Comparison of ENCODE assay signal across 14 cellular contexts in the genomic region with DNA sequence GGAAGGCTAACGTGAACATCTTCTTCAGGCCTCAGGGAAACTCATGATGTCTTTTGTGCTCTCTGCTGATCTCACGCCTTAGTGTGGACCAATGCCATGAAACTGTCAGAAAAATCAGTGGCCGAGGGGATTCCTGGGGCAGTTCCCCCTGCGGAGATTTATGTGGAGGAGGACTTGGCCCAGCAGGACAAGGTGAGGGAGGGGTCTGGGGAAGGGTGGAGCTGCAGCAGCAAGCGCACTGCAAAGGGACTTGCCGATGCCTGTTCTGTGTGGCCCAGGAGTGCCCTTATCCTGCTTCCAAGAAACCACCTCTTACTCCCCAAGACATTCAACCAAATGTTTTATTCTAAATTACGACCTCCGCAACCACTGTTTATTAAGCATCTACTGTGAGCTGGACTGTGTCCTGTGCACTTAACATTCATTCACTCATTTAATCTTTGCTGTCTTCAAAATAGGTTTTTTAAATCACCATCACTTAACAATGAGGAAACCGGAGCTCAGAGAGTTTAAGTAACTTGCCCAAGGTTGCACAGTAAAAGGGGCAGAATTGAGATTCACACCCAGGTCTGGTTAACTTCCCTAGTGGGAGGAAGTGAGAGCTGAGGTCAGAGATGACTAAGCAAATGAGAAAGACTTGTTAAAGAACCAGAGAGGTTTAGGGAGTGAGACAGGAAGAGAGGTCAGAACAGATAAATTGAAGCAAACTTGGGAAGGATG. TPM values are rescaled to one million over a fixed set of nuclear protein-coding genes. Genes with fewer than 3 reads are reported as not detected.
DNase-seq lines count a peak whose midpoint lies in the region; ATAC-seq and TF ChIP-seq lines count a peak whose summit lies in the region.
"Had no signal": no experiment of that assay in that cellular context is flagged by ENCODE, and none has a peak within 500 bp of the region (broad histone marks: within the 10 kb centered on the region; RNA-seq: fewer than 3 reads in every experiment).

No MANE protein-coding gene starts in this region.

- no peak for TF ChIP-seq POLR2A in ovary (IDR thresholded peaks at IDR 0.05)

- no peaks in the 10 kb centered on the region for H3K27me3 ChIP-seq in ovary

- H3K4me1 Mint-ChIP-seq in activated T-cell treated with anti-CD3 and anti-CD28 coated beads, Interleukin-2, amount 50 U/mL, for 72 hours (ENCODE audit: low read depth), result peaks cover 13% of the 10 kb centered on the region
- peaks cover 7% of the 10 kb centered on the region for H3K4me1 Mint-ChIP-seq in activated T-cell treated with anti-CD3 and anti-CD28 coated beads, Interleukin-2, amount 50 U/mL, for 24 hours (ENCODE audit: low read depth)
- H3K4me1 Mint-ChIP-seq in effector memory CD8-positive, alpha-beta T cell (ENCODE audit: low read depth in 2 of 2), result peaks cover 6 to 7% of the 10 kb centered on the region in 2 donors
- peaks cover 10% of the 10 kb centered on the region for H3K4me1 Mint-ChIP-seq in stimulated activated naive CD8-positive, alpha-beta T cell treated with anti-CD3 and anti-CD28 coated beads, Interleukin-15, amount 100 ng/mL, for 72 hours

- intact Hi-C loops in ovary (cut with DNase I), result no loop called here

- H3K27ac ChIP-seq in ovary, result no peak overlapping the region
- H3K27ac ChIP-seq: parathyroid adenoma, VCaP had no signal

- H3K4me3 ChIP-seq in ovary, result no peak overlapping the region

- no peaks in the 10 kb centered on the region for H3K4me1 ChIP-seq in ovary (ENCODE audit: insufficient read depth)
- H3K4me1 ChIP-seq: parathyroid adenoma had no signal

- no peak for TF ChIP-seq CTCF in ovary (IDR thresholded peaks at IDR 0.05)

- no peak overlapping the region for H3K4me3 Mint-ChIP-seq in activated T-cell treated with anti-CD3 and anti-CD28 coated beads, Interleukin-2, amount 50 U/mL, for 72 hours
- no peak overlapping the region for H3K4me3 Mint-ChIP-seq in activated T-cell treated with anti-CD3 and anti-CD28 coated beads, Interleukin-2, amount 50 U/mL, for 24 hours
- peak overlapping the region in 1 of 2 donors; percentile 5 for H3K4me3 Mint-ChIP-seq in effector memory CD8-positive, alpha-beta T cell
- H3K4me3 Mint-ChIP-seq in stimulated activated naive CD8-positive, alpha-beta T cell treated with anti-CD3 and anti-CD28 coated beads, Interleukin-15, amount 100 ng/mL, for 72 hours, result no peak overlapping the region

- WGBS in ovary, 3 donors, result 68 to 75% (median 73%) methylated on average over 9 of the region's 9 CpGs

- H3K27me3 Mint-ChIP-seq in activated T-cell treated with anti-CD3 and anti-CD28 coated beads, Interleukin-2, amount 50 U/mL, for 72 hours (ENCODE audit: low read depth), result peaks cover 14% of the 10 kb centered on the region
- peaks cover 11% of the 10 kb centered on the region for H3K27me3 Mint-ChIP-seq in activated T-cell treated with anti-CD3 and anti-CD28 coated beads, Interleukin-2, amount 50 U/mL, for 24 hours
- H3K27me3 Mint-ChIP-seq in effector memory CD8-positive, alpha-beta T cell, result no peaks in the 10 kb centered on the region
- no peaks in the 10 kb centered on the region for H3K27me3 Mint-ChIP-seq in stimulated activated naive CD8-positive, alpha-beta T cell treated with anti-CD3 and anti-CD28 coated beads, Interleukin-15, amount 100 ng/mL, for 72 hours

- TF ChIP-seq EP300 in ovary (IDR thresholded peaks at IDR 0.05), result no peak

- no peak overlapping the region for H3K27ac Mint-ChIP-seq in activated T-cell treated with anti-CD3 and anti-CD28 coated beads, Interleukin-2, amount 50 U/mL, for 72 hours
- H3K27ac Mint-ChIP-seq in activated T-cell treated with anti-CD3 and anti-CD28 coated beads, Interleukin-2, amount 50 U/mL, for 24 hours, result no peak overlapping the region
- H3K27ac Mint-ChIP-seq in effector memory CD8-positive, alpha-beta T cell, result peak overlapping the region in 1 of 2 donors; percentile 7
- peak overlapping the region in 1 of 2 donors; percentile 85 for H3K27ac Mint-ChIP-seq in stimulated activated naive CD8-positive, alpha-beta T cell treated with anti-CD3 and anti-CD28 coated beads, Interleukin-15, amount 100 ng/mL, for 72 hours

- H3K36me3 ChIP-seq in ovary, result no peaks in the 10 kb centered on the region

- no peaks in the 10 kb centered on the region for H3K9me3 Mint-ChIP-seq in activated T-cell treated with anti-CD3 and anti-CD28 coated beads, Interleukin-2, amount 50 U/mL, for 72 hours
- H3K9me3 Mint-ChIP-seq in activated T-cell treated with anti-CD3 and anti-CD28 coated beads, Interleukin-2, amount 50 U/mL, for 24 hours, result no peaks in the 10 kb centered on the region
- no peaks in the 10 kb centered on the region for H3K9me3 Mint-ChIP-seq in effector memory CD8-positive, alpha-beta T cell
- peaks cover 0 to 4% of the 10 kb centered on the region in 2 donors for H3K9me3 Mint-ChIP-seq in stimulated activated naive CD8-positive, alpha-beta T cell treated with anti-CD3 and anti-CD28 coated beads, Interleukin-15, amount 100 ng/mL, for 72 hours

- ATAC-seq in activated T-cell treated with anti-CD3 and anti-CD28 coated beads, Interleukin-2, amount 50 U/mL, for 72 hours (replicated peaks in 1 of 2), result peak; percentile 55 to 75
- ATAC-seq in effector memory CD8-positive, alpha-beta T cell (replicated peaks), result peak; percentile 76
- peak; percentile 86 for ATAC-seq in stimulated activated naive CD8-positive, alpha-beta T cell treated with anti-CD3 and anti-CD28 coated beads, Interleukin-15, amount 100 ng/mL, for 72 hours
- ATAC-seq in HG03520 (IDR thresholded peaks at IDR 0.05; ENCODE audit: unreplicated experiment), result no peak

- peak in 1 of 2 donors; percentile 11 for DNase-seq in activated T-cell treated with anti-CD3 and anti-CD28 coated beads, Interleukin-2, amount 50 U/mL, for 72 hours
- no peak for DNase-seq in activated T-cell treated with anti-CD3 and anti-CD28 coated beads, Interleukin-2, amount 50 U/mL, for 24 hours
- DNase-seq in NOMO-1 treated with dmso at 0.1 percent for 144 hours (lab: John Stamatoyannopoulos, UW; ENCODE audit: unreplicated experiment) (peak; percentile 16), D341Med (ENCODE audit: low spot score) (no peak), ovary (no peak)
- DNase-seq in effector memory CD8-positive, alpha-beta T cell, result no peak
- peak in 1 of 2 donors; percentile 18 for DNase-seq in stimulated activated naive CD8-positive, alpha-beta T cell treated with anti-CD3 and anti-CD28 coated beads, Interleukin-15, amount 100 ng/mL, for 72 hours
- DNase-seq: activated T-cell treated with anti-CD3 and anti-CD28 coated beads, Interleukin-2, amount 50 U/mL, for 48 hours; aorta; NCI-H187 treated with DMSO at 0.1 percent for 48 hours; NCI-H774 had no signal

- no peaks in the 10 kb centered on the region for H3K36me3 Mint-ChIP-seq in activated T-cell treated with anti-CD3 and anti-CD28 coated beads, Interleukin-2, amount 50 U/mL, for 72 hours (ENCODE audit: insufficient read depth in 2 of 2)
- H3K36me3 Mint-ChIP-seq in activated T-cell treated with anti-CD3 and anti-CD28 coated beads, Interleukin-2, amount 50 U/mL, for 24 hours (ENCODE audit: low read depth), result no peaks in the 10 kb centered on the region
- peaks cover 5% of the 10 kb centered on the region for H3K36me3 Mint-ChIP-seq in effector memory CD8-positive, alpha-beta T cell (ENCODE audit: insufficient read depth)

- H3K9me3 ChIP-seq in ovary, result no peaks in the 10 kb centered on the region

RNA-seq across cellular contexts. Expression of gene FHAD1, which starts 49.7 kb away (rescaled TPM):
- under 1 TPM in 1 of 2 donors, not detected in 1; 0.49 TPM for total RNA-seq in activated T-cell treated with anti-CD3 and anti-CD28 coated beads, Interleukin-2, amount 50 U/mL, for 72 hours
- 10 to 100 TPM in 1 of 7 donors, 1 to 10 TPM in 4, under 1 TPM in 2; 0.53 to 23.0 (median 2.3) TPM for total RNA-seq in ovary
- under 1 TPM; 0.40 to 0.65 TPM for polyA plus RNA-seq in ovary
